In genomic region chr20:60187683-60188082, GRCh38 we compare ENCODE assay signal across 8 cellular contexts.
"Had no signal": no experiment of that assay in that cellular context is flagged by ENCODE, and none has a peak within 500 bp of the region (broad histone marks: within the 10 kb centered on the region; RNA-seq: fewer than 3 reads in every experiment).

No MANE protein-coding gene starts in this region.

- H3K4me3 ChIP-seq: K562 had no signal

- ATAC-seq: HepG2, K562 had no signal

- H3K27ac ChIP-seq: HL-60, KMS-11 had no signal

- H3K27ac Mint-ChIP-seq: IgD-negative memory B cell had no signal

- DNase-seq: IMR-90, KBM-7, KG1 had no signal

- H3K4me2 ChIP-seq: KMS-11 had no signal

- H3K9ac ChIP-seq: KMS-11 had no signal
